In the genomic region with DNA sequence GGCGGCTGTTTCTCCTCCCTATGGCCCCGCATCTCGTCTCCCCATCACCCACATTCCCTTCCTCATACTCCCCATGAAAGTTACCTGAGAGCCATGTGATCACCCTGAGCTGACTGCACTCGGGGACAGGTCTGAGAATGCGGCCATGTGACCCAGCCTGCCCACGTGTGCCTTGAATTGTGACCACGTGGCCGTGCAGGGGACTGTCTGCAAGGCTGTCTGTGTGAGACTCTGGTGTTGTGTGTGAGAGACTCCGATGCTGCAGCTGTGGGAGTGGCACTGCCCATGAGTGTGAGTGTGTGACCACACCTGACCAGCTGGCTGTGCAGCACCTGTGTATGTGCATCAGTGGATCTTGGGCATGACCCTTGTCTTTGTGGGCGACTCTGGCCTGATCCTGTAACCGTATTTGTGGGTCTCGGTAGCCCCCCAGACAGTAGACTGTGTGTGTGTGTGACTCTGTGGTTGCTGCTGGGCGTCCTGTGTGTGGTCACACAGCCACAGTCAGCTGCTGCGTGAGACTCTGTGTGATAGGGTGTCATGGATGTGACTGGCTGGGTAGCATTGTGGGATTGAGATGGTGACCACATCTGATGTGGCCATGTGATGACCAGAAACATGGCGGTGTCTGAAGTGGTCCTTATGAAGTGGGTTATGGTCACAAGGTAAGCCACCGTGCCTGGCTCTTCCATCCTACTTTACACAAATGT, we compare ENCODE assay signal across 20 cellular contexts. TPM values are rescaled to one million over a fixed set of nuclear protein-coding genes. Genes with fewer than 3 reads are reported as not detected.
DNase-seq lines count a peak whose midpoint lies in the region; FAIRE-seq and TF ChIP-seq lines count a peak whose summit lies in the region.
"Had no signal": no experiment of that assay in that cellular context is flagged by ENCODE, and none has a peak within 500 bp of the region (broad histone marks: within the 10 kb centered on the region; RNA-seq: fewer than 3 reads in every experiment).

No MANE protein-coding gene starts in this region.

- peak overlapping the region; percentile 52; the same call in 1 of the 2 replicates for H2BK5ac ChIP-seq in H1 (ENCODE audit: low read depth, low read length)

- H3K27ac Mint-ChIP-seq in neural progenitor cell (no peak overlapping the region), type B pancreatic cell (no peak overlapping the region)
- H3K27ac Mint-ChIP-seq: B cell; CD8-positive, alpha-beta memory T cell had no signal

- TF ChIP-seq EP300 in H1 (IDR thresholded peaks at IDR 0.05; ENCODE audit: borderline replicate concordance in 1 of 2, low read depth in 2 of 2, low read length in 2 of 2) = no peak

- H3K4me1 ChIP-seq in H1 (replicated peaks in 1 of 4; ENCODE audit: control insufficient read depth in 3 of 4, insufficient read depth in 4 of 4, low read length in 3 of 4) (no peaks in the 10 kb centered on the region), neural progenitor cell (no peaks in the 10 kb centered on the region)
- H3K4me1 ChIP-seq: HAP-1 had no signal

- H3K36me3 Mint-ChIP-seq in neural progenitor cell (peaks cover 26% of the 10 kb centered on the region), type B pancreatic cell (peaks cover 22% of the 10 kb centered on the region)
- H3K36me3 Mint-ChIP-seq: CD8-positive, alpha-beta memory T cell had no signal

- POLR2A ChIA-PET in RWPE1 (lab: Yijun Ruan, JAX; ENCODE audit: low non-redundant PET) = no interaction called here
- POLR2A ChIA-PET in H1 (lab: Charles Lee; ENCODE audit: partially characterized antibody) = interaction anchor here (1.3 kb wide), 1 partner anchor 44 kb away, joined by 3 read pairs; no protein-coding TSS in a partner anchor

- 82% methylated on average over 16 of the region's 16 CpGs; no CpG with 5 or more reads in 1 of the 2 experiments for WGBS in H1 (ENCODE audit: extremely low coverage in 1 of 2, insufficient coverage in 1 of 2, insufficient read length in 1 of 2, insufficient replicate concordance in 2 of 2, low coverage in 1 of 2, low lambda C conversion rate in 2 of 2, missing lambda C conversion rate in 1 of 2), 2 experiments

- no peak overlapping the region for H3K18ac ChIP-seq in H1 (ENCODE audit: extremely low read depth, low read length)

- H2BK20ac ChIP-seq in H1 (ENCODE audit: low read length) = no peak overlapping the region

- H3K79me2 ChIP-seq in H1 (ENCODE audit: control insufficient read depth in 1 of 2, insufficient read depth in 2 of 2, low read length in 2 of 2) (no peaks in the 10 kb centered on the region), neural progenitor cell (ENCODE audit: low read depth) (no peaks in the 10 kb centered on the region)

- no peak overlapping the region for H2AK5ac ChIP-seq in H1 (ENCODE audit: low read depth, low read length)

- H3K14ac ChIP-seq in H1 (ENCODE audit: insufficient read length) = no peak overlapping the region

- CTCF ChIA-PET in RWPE1 (lab: Yijun Ruan, JAX) = interaction anchor here (0.7 to 1.2 kb wide), 2 partner anchors 10 to 67 kb away, joined by 4 read pairs; no protein-coding TSS in a partner anchor
- CTCF ChIA-PET in H1 (lab: Charles Lee; ENCODE audit: partially characterized antibody) = interaction anchor here (1.2 to 2.0 kb wide), 3 partner anchors 12 to 23 kb away, joined by 4 to 6 read pairs (median 5); no protein-coding TSS in a partner anchor

- H3K4me3 Mint-ChIP-seq in neural progenitor cell = peak overlapping the region; percentile 50
- H3K4me3 Mint-ChIP-seq in type B pancreatic cell = no peak overlapping the region
- H3K4me3 Mint-ChIP-seq: B cell; CD8-positive, alpha-beta memory T cell had no signal

- peaks cover 6 to 29% of the 10 kb centered on the region in 2 experiments for H4K20me1 ChIP-seq in H1 (replicated peaks in 1 of 2; ENCODE audit: control insufficient read depth in 1 of 2, insufficient read depth in 2 of 2, low read length in 2 of 2)
- peaks cover 2% of the 10 kb centered on the region for H4K20me1 ChIP-seq in neural progenitor cell (ENCODE audit: low read depth)
- H4K20me1 ChIP-seq: BLaER1 treated with 17β-estradiol and CSF1 and Interleukin-3, amounts not matched to agents 10 nM and 100 nM had no signal

- no peaks in the 10 kb centered on the region for H3K27me3 ChIP-seq in H1 (replicated peaks in 1 of 4; ENCODE audit: control insufficient read depth in 3 of 4, extremely low read depth in 1 of 4, insufficient read depth in 3 of 4, low read length in 3 of 4)
- no peaks in the 10 kb centered on the region for H3K27me3 ChIP-seq in neural progenitor cell
- H3K27me3 ChIP-seq: BLaER1 treated with 17β-estradiol and CSF1 and Interleukin-3, amounts not matched to agents 10 nM and 100 nM had no signal

- H3K23ac ChIP-seq in H1 (ENCODE audit: insufficient read length) = no peak overlapping the region

- no peak overlapping the region for H2BK12ac ChIP-seq in H1 (ENCODE audit: low read depth, low read length)

- TF ChIP-seq CTCF in RWPE1 (conservative IDR thresholded peaks at IDR 0.05; ENCODE audit: low read depth) = no peak
- no peak for TF ChIP-seq CTCF in H1 (IDR thresholded peaks at IDR 0.05; ENCODE audit: control extremely low read depth in 1 of 3, insufficient read depth in 1 of 3, low read depth in 1 of 3, low read length in 3 of 3)
- no peak for TF ChIP-seq CTCF in neural progenitor cell (IDR thresholded peaks at IDR 0.05)
- TF ChIP-seq CTCF in type B pancreatic cell (conservative IDR thresholded peaks at IDR 0.05) = no peak

- no peak overlapping the region for H3K4ac ChIP-seq in H1 (replicated peaks; ENCODE audit: insufficient read length, low read depth, low read length)

- H4K5ac ChIP-seq in H1 (ENCODE audit: insufficient read length, low read depth, low read length) = no peak overlapping the region

- no peak overlapping the region for H2BK120ac ChIP-seq in H1 (replicated peaks; ENCODE audit: low read depth, low read length)

- no peak overlapping the region for H4K8ac ChIP-seq in H1 (ENCODE audit: extremely low read depth, insufficient read depth, low read length)

- no peak overlapping the region for H2BK15ac ChIP-seq in H1 (ENCODE audit: low read length)

- no peaks in the 10 kb centered on the region for H3K23me2 ChIP-seq in H1 (ENCODE audit: low read depth, low read length)

- H3K56ac ChIP-seq in H1 (replicated peaks; ENCODE audit: insufficient read length, low read depth, low read length) = no peak overlapping the region

- H2AFZ ChIP-seq in H1 (ENCODE audit: low read length) = no peak overlapping the region
- H2AFZ ChIP-seq in neural progenitor cell (replicated peaks) = no peak overlapping the region

- DNase-seq in HTR-8/SVneo (ENCODE audit: insufficient read length, low spot score) (no peak), RWPE1 (ENCODE audit: low spot score) (no peak), H1 (ENCODE audit: low read depth in 1 of 2, low spot score in 2 of 2) (no peak), neural progenitor cell (ENCODE audit: low spot score) (no peak), NCI-H524 (lab: John Stamatoyannopoulos, UW) (no peak), T-helper 1 cell (no peak), type B pancreatic cell (ENCODE audit: extremely low spot score, unreplicated experiment) (no peak)
- DNase-seq in activated naive CD4-positive, alpha-beta T cell treated with Interleukin-2 at 50 U/mL for 16 hours = no peak
- DNase-seq: CD8-positive, alpha-beta memory T cell; COR-L47; DMS 273 treated with DMSO at 0.1 percent for 48 hours; DMS53; DND-41; EL; IMR-90 had no signal

- H3K9me3 ChIP-seq in H1 (ENCODE audit: insufficient read depth in 2 of 2, low read depth in 1 of 2, low read length in 1 of 2) (no peaks in the 10 kb centered on the region), neural progenitor cell (ENCODE audit: low read depth) (no peaks in the 10 kb centered on the region)
- H3K9me3 ChIP-seq: BLaER1 treated with 17β-estradiol and CSF1 and Interleukin-3, amounts not matched to agents 10 nM and 100 nM; HAP-1 had no signal

- no peaks in the 10 kb centered on the region for H3K9me3 Mint-ChIP-seq in neural progenitor cell
- H3K9me3 Mint-ChIP-seq in type B pancreatic cell = no peaks in the 10 kb centered on the region
- H3K9me3 Mint-ChIP-seq: CD8-positive, alpha-beta memory T cell had no signal

- H3K36me3 ChIP-seq in H1 (ENCODE audit: control insufficient read depth in 2 of 4, insufficient read depth in 4 of 4, low read length in 3 of 4) = peaks cover 18 to 44% (median 33%) of the 10 kb centered on the region in 4 experiments
- no peaks in the 10 kb centered on the region for H3K36me3 ChIP-seq in neural progenitor cell

- no peak for TF ChIP-seq POLR2A in H1 (IDR thresholded peaks at IDR 0.05; ENCODE audit: control extremely low read depth in 1 of 2, low read depth in 2 of 2, low read length in 2 of 2)

- H3K27me3 Mint-ChIP-seq in neural progenitor cell (ENCODE audit: insufficient read depth, low read depth) = peaks cover 3% of the 10 kb centered on the region
- H3K27me3 Mint-ChIP-seq in type B pancreatic cell = no peaks in the 10 kb centered on the region
- H3K27me3 Mint-ChIP-seq: B cell had no signal

- H3K4me2 ChIP-seq in H1 (ENCODE audit: insufficient read depth in 1 of 2, low read depth in 2 of 2, low read length in 2 of 2) (no peak overlapping the region), neural progenitor cell (no peak overlapping the region)
- H3K4me2 ChIP-seq: BLaER1 treated with 17β-estradiol and CSF1 and Interleukin-3, amounts not matched to agents 10 nM and 100 nM had no signal

- H3K79me1 ChIP-seq in H1 (ENCODE audit: low read depth, low read length) = no peaks in the 10 kb centered on the region; the same call in 1 of the 2 replicates

- H4K91ac ChIP-seq in H1 (replicated peaks; ENCODE audit: insufficient read length, low read length) = no peak overlapping the region

- FAIRE-seq in HTR-8/SVneo (lab: Jason Lieb, UNC) (peak; percentile 13), H1 (lab: Jason Lieb, UNC) (no peak)
- FAIRE-seq: GM12891, GM19239 had no signal

- no peaks in the 10 kb centered on the region for H3K4me1 Mint-ChIP-seq in neural progenitor cell
- no peaks in the 10 kb centered on the region for H3K4me1 Mint-ChIP-seq in type B pancreatic cell (ENCODE audit: unreplicated experiment)
- H3K4me1 Mint-ChIP-seq: B cell; CD8-positive, alpha-beta memory T cell had no signal

- H3K4me3 ChIP-seq in H1 (ENCODE audit: extremely low read depth in 1 of 4, insufficient read depth in 2 of 4, low read depth in 3 of 4, low read length in 4 of 4) (no peak overlapping the region), neural progenitor cell (no peak overlapping the region)
- H3K4me3 ChIP-seq: BLaER1 treated with 17β-estradiol and CSF1 and Interleukin-3, amounts not matched to agents 10 nM and 100 nM; HAP-1 had no signal

- TF ChIP-seq RAD21 in H1 (IDR thresholded peaks at IDR 0.05 in 1 of 2, conservative IDR thresholded peaks at IDR 0.05 in 1 of 2; ENCODE audit: low read depth in 2 of 2, low read length in 2 of 2) = no peak

- H3K9ac ChIP-seq in H1 (replicated peaks in 1 of 4; ENCODE audit: extremely low read depth in 1 of 4, low read depth in 3 of 4, low read length in 3 of 4) = no peak overlapping the region
- H3K9ac ChIP-seq in neural progenitor cell = no peak overlapping the region
- H3K9ac ChIP-seq: BLaER1 treated with 17β-estradiol and CSF1 and Interleukin-3, amounts not matched to agents 10 nM and 100 nM had no signal

- H3F3A ChIP-seq in neural progenitor cell (ENCODE audit: low read depth) = no peaks in the 10 kb centered on the region

- H3K27ac ChIP-seq in RWPE1 (peak overlapping the region; percentile 24), H1 (ENCODE audit: low read depth, low read length) (no peak overlapping the region), neural progenitor cell (no peak overlapping the region)
- H3K27ac ChIP-seq: BLaER1 treated with 17β-estradiol and CSF1 and Interleukin-3, amounts not matched to agents 10 nM and 100 nM had no signal

RNA-seq across cellular contexts. Expression of a gene that starts 56.8 kb away (rescaled TPM):
- total RNA-seq in H1 (2021; fragmentation: NEBNext Ultra II Directional; extraction: Animal tissue kit (Norgen Biotek cat#: 25700)) = 95.9 and 103 TPM in 2 replicates
- polyA plus RNA-seq in H1 (2011; rRNA removed) = 27.8 and 32.8 TPM in 2 replicates
- 47.8 TPM for polyA plus RNA-seq in H1 (2011; cell fraction: cytosol; rRNA removed)
- polyA plus RNA-seq in H1 (2011; cell fraction: nucleus; rRNA removed) = 45.6 TPM
- 67.2 to 79.0 TPM (median 73.8 TPM) in 4 replicates for polyA plus RNA-seq in H1 (2012, experiment 1 of 2)
- polyA plus RNA-seq in H1 (2012, experiment 2 of 2) = 9.8 TPM
- 35.3 TPM for polyA plus RNA-seq in H1 (2013, experiment 1 of 2)
- 36.5 TPM for polyA plus RNA-seq in H1 (2013, experiment 2 of 2)
- polyA minus RNA-seq in H1 (2011; rRNA and poly(A)+ RNA removed) = 71.0 and 97.4 TPM in 2 replicates
- 40.3 TPM for polyA minus RNA-seq in H1 (2011; cell fraction: cytosol; rRNA and poly(A)+ RNA removed)
- polyA minus RNA-seq in H1 (2011; cell fraction: nucleus; rRNA and poly(A)+ RNA removed) = 47.4 TPM
- total RNA-seq in neural progenitor cell (ENCODE audit: low replicate concordance) (58.6 and 64.7 TPM in 2 replicates), type B pancreatic cell (ENCODE audit: low replicate concordance) (55.3 and 67.8 TPM in 2 replicates)
